17 cellular contexts compared by ENCODE assay signal in the genomic region with DNA sequence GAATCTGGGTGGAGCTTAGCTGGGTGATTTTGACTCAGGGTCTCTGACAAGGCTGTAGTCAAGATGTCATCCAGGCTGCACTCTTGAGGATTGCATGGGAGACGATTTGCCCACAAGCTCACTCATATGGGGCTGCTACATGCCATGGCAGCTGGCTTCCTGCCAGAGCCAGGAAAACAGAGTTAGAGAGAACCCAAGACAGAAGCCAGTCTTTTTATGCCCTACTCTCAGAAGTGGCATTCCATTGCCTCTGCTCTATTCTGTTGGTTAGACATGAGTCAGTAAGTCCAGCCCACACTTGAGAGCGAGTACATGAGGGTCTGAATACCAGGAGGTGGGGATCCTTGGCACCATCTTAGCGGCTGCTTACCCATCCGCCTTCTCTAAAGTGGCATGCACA. TPM values are rescaled to one million over a fixed set of nuclear protein-coding genes. Genes with fewer than 3 reads are reported as not detected.
DNase-seq lines count a peak whose midpoint lies in the region; ATAC-seq and TF ChIP-seq lines count a peak whose summit lies in the region.
"Had no signal": no experiment of that assay in that cellular context is flagged by ENCODE, and none has a peak within 500 bp of the region (broad histone marks: within the 10 kb centered on the region; RNA-seq: fewer than 3 reads in every experiment).

No MANE protein-coding gene starts in this region.

- no peak overlapping the region for H3K27ac Mint-ChIP-seq in stimulated activated naive CD8-positive, alpha-beta T cell treated with anti-CD3 and anti-CD28 coated beads, Interleukin-15, amount 100 ng/mL, for 72 hours
- H3K27ac Mint-ChIP-seq in WTC11, result peak overlapping the region; percentile 28; the same call in 1 of the 2 replicates
- no peak overlapping the region for H3K27ac Mint-ChIP-seq in mesothelial cell of epicardium
- H3K27ac Mint-ChIP-seq: HFFc6 had no signal

- TF ChIP-seq CTCF in WTC11 (IDR thresholded peaks at IDR 0.05), result no peak
- no peak for TF ChIP-seq CTCF in mesothelial cell of epicardium (IDR thresholded peaks at IDR 0.05; ENCODE audit: unreplicated experiment)

- ATAC-seq in stimulated activated naive CD8-positive, alpha-beta T cell treated with anti-CD3 and anti-CD28 coated beads, Interleukin-15, Interleukin-2, amounts not matched to agents 100 U/mL and 50 U/mL, for 24 hours, result peak; percentile 40
- ATAC-seq in stimulated activated naive CD8-positive, alpha-beta T cell treated with anti-CD3 and anti-CD28 coated beads, Interleukin-15, amount 100 ng/mL, for 72 hours, result no peak
- ATAC-seq in WTC11, result no peak
- ATAC-seq: PC-3 had no signal

- 0 out of 2 replicates have a peak, but pooled peaks cover 2% of the 10 kb centered on the region for H3K36me3 Mint-ChIP-seq in WTC11
- peaks cover 27% of the 10 kb centered on the region for H3K36me3 Mint-ChIP-seq in mesothelial cell of epicardium

- no peaks in the 10 kb centered on the region; the same call in 1 of the 2 replicates for H3K36me3 ChIP-seq in H7 (replicated peaks; ENCODE audit: control insufficient read depth, insufficient read depth, low read length)

- H3K27me3 ChIP-seq in H7 (ENCODE audit: control insufficient read depth, insufficient read depth, low read length), result no peaks in the 10 kb centered on the region

- H3K4me1 Mint-ChIP-seq in stimulated activated naive CD8-positive, alpha-beta T cell treated with anti-CD3 and anti-CD28 coated beads, Interleukin-15, amount 100 ng/mL, for 72 hours, result peaks cover 50% of the 10 kb centered on the region
- peaks cover 5% of the 10 kb centered on the region for H3K4me1 Mint-ChIP-seq in WTC11
- peaks cover 5% of the 10 kb centered on the region for H3K4me1 Mint-ChIP-seq in mesothelial cell of epicardium

- H3K9me3 Mint-ChIP-seq in stimulated activated naive CD8-positive, alpha-beta T cell treated with anti-CD3 and anti-CD28 coated beads, Interleukin-15, amount 100 ng/mL, for 72 hours, result no peaks in the 10 kb centered on the region
- no peaks in the 10 kb centered on the region for H3K9me3 Mint-ChIP-seq in WTC11
- no peaks in the 10 kb centered on the region for H3K9me3 Mint-ChIP-seq in mesothelial cell of epicardium
- H3K9me3 Mint-ChIP-seq: CD14-positive monocyte, HFFc6 had no signal

- no peak overlapping the region for H3K4me3 ChIP-seq in H7 (ENCODE audit: insufficient read depth, low read depth, low read length)

- no peaks in the 10 kb centered on the region for H3K27me3 Mint-ChIP-seq in stimulated activated naive CD8-positive, alpha-beta T cell treated with anti-CD3 and anti-CD28 coated beads, Interleukin-15, amount 100 ng/mL, for 72 hours
- H3K27me3 Mint-ChIP-seq in WTC11 (ENCODE audit: low read depth) (no peaks in the 10 kb centered on the region), mesothelial cell of epicardium (ENCODE audit: low read depth) (no peaks in the 10 kb centered on the region)

- H3K4me3 Mint-ChIP-seq in stimulated activated naive CD8-positive, alpha-beta T cell treated with anti-CD3 and anti-CD28 coated beads, Interleukin-15, amount 100 ng/mL, for 72 hours, result no peak overlapping the region
- H3K4me3 Mint-ChIP-seq in WTC11, result no peak overlapping the region
- no peak overlapping the region for H3K4me3 Mint-ChIP-seq in mesothelial cell of epicardium
- H3K4me3 Mint-ChIP-seq: CD14-positive monocyte, HFFc6 had no signal

- DNase-seq in stimulated activated naive CD8-positive, alpha-beta T cell treated with anti-CD3 and anti-CD28 coated beads, Interleukin-15, Interleukin-2, amounts not matched to agents 100 U/mL and 50 U/mL, for 24 hours, result no peak
- DNase-seq in stimulated activated naive CD8-positive, alpha-beta T cell treated with anti-CD3 and anti-CD28 coated beads, Interleukin-15, amount 100 ng/mL, for 72 hours, result no peak
- DNase-seq in WTC11 (ENCODE audit: low spot score), result no peak
- peak; percentile 15 for DNase-seq in foreskin melanocyte
- no peak for DNase-seq in H7
- no peak for DNase-seq in NCI-H146 treated with DMSO at 0.1 percent for 48 hours (lab: John Stamatoyannopoulos, UW; ENCODE audit: unreplicated experiment)
- no peak for DNase-seq in mesothelial cell of epicardium (ENCODE audit: low spot score in 2 of 2, unreplicated experiment in 2 of 2)
- DNase-seq in amygdala (lab: John Stamatoyannopoulos, UW), result no peak
- DNase-seq: COR-L47, HFFc6, NCI-H1105 treated with DMSO at 0.1 percent for 48 hours, NCI-H187, NCI-H2171, NCI-H446 treated with DMSO at 0.1 percent for 48 hours, NCI-H748 treated with DMSO at 0.1 percent for 48 hours, PC-3 had no signal

- CTCF ChIA-PET in WTC11 (lab: Charles Lee), result interaction anchor here (1.0 kb wide), 1 partner anchor 269 kb away, joined by 4 read pairs; no protein-coding TSS in a partner anchor

- POLR2A ChIA-PET in WTC11 (lab: Charles Lee), result interaction anchor here (1.4 kb wide), 1 partner anchor 11 kb away, joined by 4 read pairs; a partner anchor contains a TSS

TF ChIP-seq in WTC11, 78 proteins besides CTCF, POLR2A, EP300 and RAD21:
- TF ChIP-seq, protein P1, sequence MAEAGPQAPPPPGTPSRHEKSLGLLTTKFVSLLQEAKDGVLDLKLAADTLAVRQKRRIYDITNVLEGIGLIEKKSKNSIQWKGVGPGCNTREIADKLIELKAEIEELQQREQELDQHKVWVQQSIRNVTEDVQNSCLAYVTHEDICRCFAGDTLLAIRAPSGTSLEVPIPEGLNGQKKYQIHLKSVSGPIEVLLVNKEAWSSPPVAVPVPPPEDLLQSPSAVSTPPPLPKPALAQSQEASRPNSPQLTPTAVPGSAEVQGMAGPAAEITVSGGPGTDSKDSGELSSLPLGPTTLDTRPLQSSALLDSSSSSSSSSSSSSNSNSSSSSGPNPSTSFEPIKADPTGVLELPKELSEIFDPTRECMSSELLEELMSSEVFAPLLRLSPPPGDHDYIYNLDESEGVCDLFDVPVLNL (CRISPR knock-in tag; IDR thresholded peaks at IDR 0.05; ENCODE audit: borderline replicate concordance, low read depth), result no peak
- TF ChIP-seq ZNF396 (CRISPR knock-in tag; IDR thresholded peaks at IDR 0.05; ENCODE audit: borderline replicate concordance) (no peak), EMX1 (CRISPR knock-in tag; IDR thresholded peaks at IDR 0.05) (no peak)
- TF ChIP-seq, protein P2, sequence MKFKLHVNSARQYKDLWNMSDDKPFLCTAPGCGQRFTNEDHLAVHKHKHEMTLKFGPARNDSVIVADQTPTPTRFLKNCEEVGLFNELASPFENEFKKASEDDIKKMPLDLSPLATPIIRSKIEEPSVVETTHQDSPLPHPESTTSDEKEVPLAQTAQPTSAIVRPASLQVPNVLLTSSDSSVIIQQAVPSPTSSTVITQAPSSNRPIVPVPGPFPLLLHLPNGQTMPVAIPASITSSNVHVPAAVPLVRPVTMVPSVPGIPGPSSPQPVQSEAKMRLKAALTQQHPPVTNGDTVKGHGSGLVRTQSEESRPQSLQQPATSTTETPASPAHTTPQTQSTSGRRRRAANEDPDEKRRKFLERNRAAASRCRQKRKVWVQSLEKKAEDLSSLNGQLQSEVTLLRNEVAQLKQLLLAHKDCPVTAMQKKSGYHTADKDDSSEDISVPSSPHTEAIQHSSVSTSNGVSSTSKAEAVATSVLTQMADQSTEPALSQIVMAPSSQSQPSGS (CRISPR knock-in tag; IDR thresholded peaks at IDR 0.05; ENCODE audit: borderline replicate concordance, low read depth), result no peak

RNA-seq across cellular contexts. Expression of a gene that starts 9.5 kb away (rescaled TPM):
- total RNA-seq in WTC11 (2021), result 185 to 198 TPM (median 191 TPM) in 3 replicates
- 103 and 136 TPM in 2 replicates for total RNA-seq in H7 (2014; rRNA removed; shearing (Covaris generic))
- 119 to 120 TPM (median 120 TPM) in 3 replicates for total RNA-seq in mesothelial cell of epicardium

RNA-seq across cellular contexts. Expression of a gene that starts 10.8 kb away (rescaled TPM):
- total RNA-seq in WTC11 (2021) (9.6 to 10.1 TPM (median 9.8 TPM) in 3 replicates), mesothelial cell of epicardium (12.8 to 14.4 TPM (median 13.6 TPM) in 3 replicates)
- total RNA-seq in H7 (2014; rRNA removed; shearing (Covaris generic)), result 11.2 and 11.6 TPM in 2 replicates
